In the genomic region with DNA sequence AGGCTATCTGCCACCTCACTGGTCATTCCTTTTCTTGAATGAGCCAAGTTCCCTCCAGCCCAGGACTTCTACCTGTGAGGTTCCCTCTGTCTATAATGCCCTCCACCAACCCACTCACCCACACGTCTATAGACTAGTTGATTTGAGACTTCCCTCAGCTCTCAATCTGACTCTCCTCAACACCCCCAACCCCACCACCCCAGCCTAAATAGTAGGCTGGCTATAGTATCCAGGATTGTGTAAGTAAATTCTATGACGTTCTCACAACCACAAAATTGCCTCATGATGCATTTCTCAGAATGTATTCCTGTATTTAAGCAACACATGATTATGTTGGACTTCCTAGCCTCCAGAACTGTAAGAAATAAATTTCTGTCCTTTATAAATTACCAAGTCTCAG, we compare ENCODE assay signal across 9 cellular contexts. TPM values are rescaled to one million over a fixed set of nuclear protein-coding genes. Genes with fewer than 3 reads are reported as not detected.
A peak's percentile ranks its signal among the peaks of the same experiment; 100 is the strongest.
DNase-seq lines count a peak whose midpoint lies in the region; ATAC-seq and TF ChIP-seq lines count a peak whose summit lies in the region.
"Had no signal": no experiment of that assay in that cellular context is flagged by ENCODE, and none has a peak within 500 bp of the region (broad histone marks: within the 10 kb centered on the region; RNA-seq: fewer than 3 reads in every experiment).

No MANE protein-coding gene starts in this region.

- peak overlapping the region in 2 of 3 donors; percentile 3 to 18 for H3K27ac Mint-ChIP-seq in IgD-negative memory B cell

- no peaks in the 10 kb centered on the region for H3K9me3 Mint-ChIP-seq in IgD-negative memory B cell

- H3K27me3 ChIP-seq in ACC112 (ENCODE audit: insufficient read depth, low read length) (no peaks in the 10 kb centered on the region), body of pancreas (no peaks in the 10 kb centered on the region), mucosa of rectum (ENCODE audit: control insufficient read depth in 2 of 2, insufficient read depth in 2 of 2, low read length in 2 of 2) (no peaks in the 10 kb centered on the region)

- DNase-seq in body of pancreas, result peak in 2 of 4 donors; percentile 10 to 42
- no peak for DNase-seq in globus pallidus (ENCODE audit: low spot score)
- DNase-seq in SK-N-DZ (ENCODE audit: low spot score), result no peak

- H3K9ac ChIP-seq in mucosa of rectum (ENCODE audit: low read depth in 1 of 2, low read length in 2 of 2), result no peak overlapping the region

- peak overlapping the region; percentile 98 for H3K4me3 ChIP-seq in ACC112 (ENCODE audit: low read depth, low read length)
- peak overlapping the region in 1 of 2 donors; percentile 65 for H3K4me3 ChIP-seq in body of pancreas
- H3K4me3 ChIP-seq in mucosa of rectum (ENCODE audit: low read length in 2 of 2), result peak overlapping the region; percentile 38 to 91

- ATAC-seq in body of pancreas (no peak), GM21360 (IDR thresholded peaks at IDR 0.05; ENCODE audit: unreplicated experiment) (no peak), GM21526 (IDR thresholded peaks at IDR 0.05; ENCODE audit: low FRiP score, unreplicated experiment) (no peak)
- ATAC-seq: esophagus mucosa had no signal

- H3K36me3 Mint-ChIP-seq in IgD-negative memory B cell, result peaks cover 5% of the 10 kb centered on the region

- H3K27ac ChIP-seq in ACC112 (ENCODE audit: low read depth, low read length) (peak overlapping the region; percentile 98), body of pancreas (peak overlapping the region in 3 of 4 donors; percentile 22 to 98 (median 49)), mucosa of rectum (ENCODE audit: low read depth in 2 of 2, low read length in 2 of 2) (peak overlapping the region; percentile 7 to 41)

- H3K4me1 ChIP-seq in ACC112 (ENCODE audit: control insufficient read depth, insufficient read depth, low read length, unreplicated experiment), result peaks cover 59% of the 10 kb centered on the region
- H3K4me1 ChIP-seq in body of pancreas, result peaks cover 43% of the 10 kb centered on the region
- H3K4me1 ChIP-seq in mucosa of rectum (ENCODE audit: control insufficient read depth in 2 of 2, insufficient read depth in 2 of 2, low read length in 2 of 2), result peaks cover 29 to 36% of the 10 kb centered on the region in 2 donors

- peak overlapping the region in 3 of 4 donors; percentile 38 to 74 (median 70) for H3K4me3 Mint-ChIP-seq in IgD-negative memory B cell

- TF ChIP-seq CTCF in body of pancreas (IDR thresholded peaks at IDR 0.05), result no peak

- intact Hi-C loops in body of pancreas (cut with DNase I), result no loop called here

- peaks cover 94% of the 10 kb centered on the region for H3K79me2 ChIP-seq in ACC112 (ENCODE audit: control insufficient read depth, insufficient read depth, low read length, unreplicated experiment)

- 43 to 55% methylated on average over 2 of the region's 2 CpGs for WGBS in body of pancreas, 2 donors

- no peaks in the 10 kb centered on the region for H3K27me3 Mint-ChIP-seq in IgD-negative memory B cell

- peaks cover 36 to 57% (median 50%) of the 10 kb centered on the region in 3 donors for H3K4me1 Mint-ChIP-seq in IgD-negative memory B cell

- no peaks in the 10 kb centered on the region for H3K9me3 ChIP-seq in body of pancreas
- no peaks in the 10 kb centered on the region for H3K9me3 ChIP-seq in mucosa of rectum (ENCODE audit: control insufficient read depth in 2 of 2, low read length in 2 of 2)

- H3K36me3 ChIP-seq in ACC112 (ENCODE audit: insufficient read depth, low read length), result peaks cover 52% of the 10 kb centered on the region
- no peaks in the 10 kb centered on the region for H3K36me3 ChIP-seq in body of pancreas (replicated peaks in 1 of 2; ENCODE audit: insufficient read depth in 1 of 2, low read depth in 2 of 2)
- H3K36me3 ChIP-seq in mucosa of rectum (ENCODE audit: control insufficient read depth in 2 of 2, insufficient read depth in 2 of 2, low read length in 2 of 2), result peaks cover 2% of the 10 kb centered on the region in 2 donors

- H2AFZ ChIP-seq in ACC112 (ENCODE audit: low read length, unreplicated experiment), result no peak overlapping the region

- peak in 1 of 3 donors; percentile 31 for TF ChIP-seq POLR2A in body of pancreas (IDR thresholded peaks at IDR 0.05)

RNA-seq across cellular contexts. Expression of gene PLSCR1, which starts 2.2 kb away (rescaled TPM):
- 31.1 TPM for polyA plus RNA-seq in IgD-negative memory B cell
- 10 to 100 TPM; 61.7 to 64.9 TPM for total RNA-seq in body of pancreas
- 71.3 and 107 TPM in 2 replicates for polyA plus RNA-seq in SK-N-DZ (2014; cell fraction: cytosol; rRNA removed)
- 42.5 and 80.3 TPM in 2 replicates for polyA plus RNA-seq in SK-N-DZ (2014; cell fraction: nucleus; rRNA removed)

Comparison
In these comparisons a context has a peak if more than half of its experiments do, and no peak if none do; other contexts are left out.
1. H3K27ac ChIP-seq: peak in every context shown above with its lines; median percentile 98 in ACC112; 49 in body of pancreas; 24 in mucosa of rectum.